ENCODE assay signal across 8 cellular contexts in the genomic region with DNA sequence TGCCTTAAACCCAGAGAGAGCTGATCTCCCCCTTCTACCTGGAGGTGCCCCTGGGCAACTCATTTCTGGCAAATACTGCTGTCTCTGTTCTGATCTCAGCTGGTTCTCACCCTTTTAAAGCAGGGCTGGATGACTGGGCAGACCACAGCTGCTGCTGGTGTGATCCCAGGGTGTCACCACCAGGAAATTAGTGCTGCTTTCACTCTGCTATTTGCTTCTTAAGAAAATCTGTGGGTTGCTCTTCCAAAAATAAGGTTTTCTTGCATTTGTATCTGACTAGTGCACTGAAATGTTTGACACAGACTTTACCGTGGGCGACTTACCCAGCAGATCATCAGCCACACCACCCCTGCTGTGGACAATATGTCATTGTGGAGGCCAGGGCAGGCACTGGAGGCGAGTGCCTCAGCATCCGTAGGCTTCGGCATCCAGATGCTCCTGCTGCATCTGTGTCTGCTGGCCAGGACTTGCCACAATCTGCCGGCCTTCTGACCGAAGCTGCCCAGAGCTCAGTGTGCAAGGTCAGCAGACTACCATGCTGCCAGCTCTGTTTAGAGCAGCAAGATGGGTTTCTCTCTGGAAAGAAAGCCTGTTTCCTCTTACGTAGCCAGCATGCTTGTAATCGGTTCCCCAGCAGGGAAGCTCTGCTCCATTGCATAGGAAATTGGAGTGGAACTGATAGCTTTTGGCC. TPM values are rescaled to one million over a fixed set of nuclear protein-coding genes. Genes with fewer than 3 reads are reported as not detected.
A peak's percentile ranks its signal among the peaks of the same experiment; 100 is the strongest.
DNase-seq lines count a peak whose midpoint lies in the region; ATAC-seq and TF ChIP-seq lines count a peak whose summit lies in the region.

No MANE protein-coding gene starts in this region.

- peak in 5 of 7 experiments; percentile 16 to 59 (median 39) for DNase-seq in CD8-positive, alpha-beta T cell
- DNase-seq in SK-N-DZ (ENCODE audit: low spot score) (peak; percentile 23), germinal center (ENCODE audit: low spot score) (no peak), NCI-H774 (lab: John Stamatoyannopoulos, UW) (no peak)
- peak; percentile 50 to 59 (median 53) for DNase-seq in effector memory CD8-positive, alpha-beta T cell

- H3K36me3 ChIP-seq in CD8-positive, alpha-beta T cell (ENCODE audit: insufficient read depth, low read length) = no peaks in the 10 kb centered on the region
- peaks cover 11% of the 10 kb centered on the region for H3K36me3 ChIP-seq in neutrophil

- H3K4me3 ChIP-seq in CD8-positive, alpha-beta T cell (ENCODE audit: low read depth, low read length) = no peak overlapping the region
- no peak overlapping the region for H3K4me3 ChIP-seq in neutrophil (ENCODE audit: low read depth in 1 of 2, low read length in 1 of 2)

- no peaks in the 10 kb centered on the region for H3K27me3 Mint-ChIP-seq in CD8-positive, alpha-beta T cell (ENCODE audit: low read depth)
- H3K27me3 Mint-ChIP-seq in effector memory CD8-positive, alpha-beta T cell = no peaks in the 10 kb centered on the region

- no peaks in the 10 kb centered on the region for H3K9me3 ChIP-seq in CD8-positive, alpha-beta T cell (ENCODE audit: low read length)
- H3K9me3 ChIP-seq in neutrophil = no peaks in the 10 kb centered on the region

- peaks cover 59% of the 10 kb centered on the region for H3K4me1 ChIP-seq in CD8-positive, alpha-beta T cell (ENCODE audit: insufficient read depth, low read length)
- peaks cover 36 to 64% of the 10 kb centered on the region in 2 experiments for H3K4me1 ChIP-seq in neutrophil (ENCODE audit: control insufficient read depth in 1 of 2, insufficient read depth in 1 of 2, low read depth in 1 of 2, low read length in 1 of 2)

- peaks cover 79% of the 10 kb centered on the region for H3K4me1 Mint-ChIP-seq in CD8-positive, alpha-beta T cell (ENCODE audit: low read depth)
- peaks cover 77 to 88% of the 10 kb centered on the region in 2 donors for H3K4me1 Mint-ChIP-seq in effector memory CD8-positive, alpha-beta T cell (ENCODE audit: low read depth in 2 of 2)

- CTCF ChIA-PET in CD8-positive, alpha-beta T cell (lab: Charles Lee) = interaction anchor here (0.9 to 3.2 kb wide), 11 partner anchors 13 to 105 kb away, joined by 3 to 34 read pairs (median 6); a partner anchor contains a TSS

- peak overlapping the region; percentile 77 for H3K4me3 Mint-ChIP-seq in CD8-positive, alpha-beta T cell
- peak overlapping the region; percentile 83 to 92 for H3K4me3 Mint-ChIP-seq in effector memory CD8-positive, alpha-beta T cell

- POLR2A ChIA-PET in CD8-positive, alpha-beta T cell (lab: Charles Lee) = interaction anchor here (5.5 to 5.6 kb wide), 2 partner anchors 12 to 15 kb away, joined by 47 to 48 read pairs; a partner anchor contains a TSS

- ATAC-seq in CD8-positive, alpha-beta T cell = peak; percentile 60
- peak; percentile 78 for ATAC-seq in GM21737 (IDR thresholded peaks at IDR 0.05; ENCODE audit: unreplicated experiment)
- peak; percentile 76 for ATAC-seq in effector memory CD8-positive, alpha-beta T cell (replicated peaks)
- ATAC-seq in GM19328 (IDR thresholded peaks at IDR 0.05; ENCODE audit: unreplicated experiment) = no peak

- no peak for TF ChIP-seq CTCF in CD8-positive, alpha-beta T cell (IDR thresholded peaks at IDR 0.05)
- TF ChIP-seq CTCF in neutrophil (IDR thresholded peaks at IDR 0.05) = peak; percentile 5

- H3K36me3 Mint-ChIP-seq in CD8-positive, alpha-beta T cell = no peaks in the 10 kb centered on the region
- H3K36me3 Mint-ChIP-seq in effector memory CD8-positive, alpha-beta T cell (ENCODE audit: insufficient read depth) = peaks cover 46% of the 10 kb centered on the region

- H3K27me3 ChIP-seq in CD8-positive, alpha-beta T cell (ENCODE audit: insufficient read depth, low read length) = no peaks in the 10 kb centered on the region
- no peaks in the 10 kb centered on the region for H3K27me3 ChIP-seq in neutrophil

- intact Hi-C loops in CD8-positive, alpha-beta T cell (cut with DNase I, micrococcal nuclease) = loop anchor here (2.0 kb wide), 2 partner anchors 13 to 17 kb away; a partner anchor contains a TSS

- peak overlapping the region; percentile 77 for H3K27ac Mint-ChIP-seq in CD8-positive, alpha-beta T cell
- H3K27ac Mint-ChIP-seq in effector memory CD8-positive, alpha-beta T cell = peak overlapping the region; percentile 91 to 93

- peak overlapping the region; percentile 16 for H3K27ac ChIP-seq in CD8-positive, alpha-beta T cell (ENCODE audit: low read depth, low read length)
- H3K27ac ChIP-seq in neutrophil = peak overlapping the region; percentile 66

- no peaks in the 10 kb centered on the region for H3K9me3 Mint-ChIP-seq in CD8-positive, alpha-beta T cell
- peaks cover 0 to 6% of the 10 kb centered on the region in 2 donors for H3K9me3 Mint-ChIP-seq in effector memory CD8-positive, alpha-beta T cell

RNA-seq across cellular contexts. Expression of a gene that starts 13.6 kb away (rescaled TPM):
- total RNA-seq in CD8-positive, alpha-beta T cell = 10 to 100 TPM; 46.0 to 46.6 TPM
- 1.8 and 2.2 TPM in 2 replicates for polyA plus RNA-seq in SK-N-DZ (2014; cell fraction: cytosol; rRNA removed)
- 3.5 and 10.5 TPM in 2 replicates for polyA plus RNA-seq in SK-N-DZ (2014; cell fraction: nucleus; rRNA removed)

Comparison
In these comparisons a context has a peak if more than half of its experiments do, and no peak if none do; other contexts are left out.
1. DNase-seq: peak in CD8-positive, alpha-beta T cell (5 of 7), SK-N-DZ (single experiment) and effector memory CD8-positive, alpha-beta T cell (3 of 3); none in germinal center (single experiment) and NCI-H774 (single experiment).